8 cellular contexts compared by ENCODE assay signal in the genomic region with DNA sequence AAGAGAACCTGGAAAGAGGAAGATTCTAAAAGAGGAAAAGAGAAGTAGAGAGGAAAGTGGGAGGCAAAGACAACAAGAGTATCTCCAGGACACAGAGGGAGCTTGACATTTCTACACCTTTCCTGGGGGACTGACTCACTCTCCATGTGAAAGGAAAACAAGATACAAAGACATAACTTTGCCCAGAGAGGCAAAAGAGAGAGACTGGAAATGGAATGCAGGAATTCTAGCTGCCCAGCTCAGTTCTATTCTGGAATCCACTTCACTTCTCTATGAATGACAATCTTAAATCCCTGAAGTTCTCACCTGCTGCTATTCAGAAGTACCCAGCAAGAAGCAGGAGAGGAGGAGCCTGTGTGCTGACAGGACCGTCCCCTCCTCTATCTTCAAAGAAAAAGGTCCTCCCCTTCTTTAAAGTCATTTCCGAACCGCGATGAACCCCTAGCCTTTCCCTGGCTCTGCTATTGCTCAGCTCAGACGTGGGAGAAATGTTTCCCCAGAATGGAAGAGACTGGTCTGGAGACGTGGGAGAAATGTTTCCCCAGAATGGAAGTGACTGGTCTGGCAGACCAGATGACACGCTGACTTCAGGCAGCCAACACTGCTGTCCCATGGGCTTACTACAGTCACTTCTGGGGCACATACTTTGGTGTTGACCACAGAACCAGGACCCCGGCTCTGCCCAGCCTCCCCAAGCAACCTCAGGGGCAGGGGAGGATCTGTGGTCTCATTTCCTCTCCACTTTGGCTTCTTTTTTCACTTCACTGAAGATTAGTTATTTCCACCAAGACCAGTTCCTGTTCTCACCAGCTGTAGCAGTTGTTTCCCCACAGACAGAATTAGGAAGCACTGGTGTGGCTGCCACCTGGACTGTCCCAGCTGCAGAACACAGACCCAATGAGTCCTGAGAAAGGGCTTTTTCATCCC. TPM values are rescaled to one million over a fixed set of nuclear protein-coding genes. Genes with fewer than 3 reads are reported as not detected.
DNase-seq lines count a peak whose midpoint lies in the region; ATAC-seq and TF ChIP-seq lines count a peak whose summit lies in the region.

No MANE protein-coding gene starts in this region.

- H2BK5ac ChIP-seq in trophoblast cell (ENCODE audit: low read depth, low read length, poor library complexity): no peak overlapping the region

- H3K79me2 ChIP-seq in trophoblast cell (ENCODE audit: control insufficient read depth, insufficient read depth, low read length, poor library complexity): no peaks in the 10 kb centered on the region

- H3K9me3 ChIP-seq in trophoblast cell (ENCODE audit: insufficient read depth, low read depth, low read length): no peaks in the 10 kb centered on the region

- no peak overlapping the region for H3K4ac ChIP-seq in trophoblast cell (ENCODE audit: low read depth, low read length)

- DNase-seq in GM12864 (ENCODE audit: low read depth) (peak; percentile 83), KBM-7 (peak; percentile 93), foreskin keratinocyte (peak; percentile 10 to 46), trophoblast cell (peak; percentile 59 to 82), NCI-H187 (lab: John Stamatoyannopoulos, UW) (no peak), ureter (ENCODE audit: low spot score) (no peak)
- peak; percentile 12 for DNase-seq in activated CD8-positive, alpha-beta memory T cell treated with anti-CD3 and anti-CD28 coated beads, Interleukin-2, amount 50 U/mL, for 24 hours (ENCODE audit: extremely low read depth)

- no peak overlapping the region for H2BK120ac ChIP-seq in trophoblast cell (ENCODE audit: insufficient read depth, low read length, poor library complexity)

- in situ Hi-C loops in KBM-7 (cut with MboI; ENCODE audit: low pct_unique_long_range_greater_than_20kb, low sequenced_read_pairs): no loop called here

- no peak overlapping the region for H2AFZ ChIP-seq in trophoblast cell (ENCODE audit: insufficient read depth, low read length, poor library complexity)

- no peak overlapping the region for H3K18ac ChIP-seq in trophoblast cell (ENCODE audit: low read length)

- H3K4me3 ChIP-seq in GM12864 (ENCODE audit: low read depth, low read length): peak overlapping the region; percentile 45
- no peak overlapping the region for H3K4me3 ChIP-seq in trophoblast cell (ENCODE audit: low read depth, low read length)

- no peak overlapping the region for H4K91ac ChIP-seq in trophoblast cell (ENCODE audit: low read depth, low read length)

- no peak overlapping the region for H3K23ac ChIP-seq in trophoblast cell (ENCODE audit: low read length)

- H3K27me3 ChIP-seq in foreskin keratinocyte (no peaks in the 10 kb centered on the region), trophoblast cell (ENCODE audit: insufficient read depth, low read length) (no peaks in the 10 kb centered on the region)

- TF ChIP-seq CTCF in GM12864 (IDR thresholded peaks at IDR 0.05; ENCODE audit: low read depth, low read length, missing control alignments) (no peak), foreskin keratinocyte (conservative IDR thresholded peaks at IDR 0.05) (no peak)

- H3K14ac ChIP-seq in trophoblast cell (ENCODE audit: low read length): no peak overlapping the region

- no peak overlapping the region for H4K8ac ChIP-seq in trophoblast cell (ENCODE audit: low read depth, low read length)

- no peak overlapping the region for H4K12ac ChIP-seq in trophoblast cell (ENCODE audit: low read depth, low read length)

- H2AK5ac ChIP-seq in trophoblast cell (ENCODE audit: low read length): no peak overlapping the region

- H3K9ac ChIP-seq in trophoblast cell (ENCODE audit: low read length): peak overlapping the region; percentile 35

- H3K27ac ChIP-seq in foreskin keratinocyte (no peak overlapping the region), trophoblast cell (ENCODE audit: low read depth, low read length) (no peak overlapping the region)

- no peaks in the 10 kb centered on the region for H3K36me3 ChIP-seq in trophoblast cell (ENCODE audit: control insufficient read depth in 1 of 2, insufficient read depth in 2 of 2, low read length in 2 of 2)

- H3K4me2 ChIP-seq in trophoblast cell (ENCODE audit: low read length): peak overlapping the region; percentile 45

- H3K79me1 ChIP-seq in trophoblast cell (ENCODE audit: low read length): no peaks in the 10 kb centered on the region

- peak; percentile 69 for ATAC-seq in GM21737 (IDR thresholded peaks at IDR 0.05; ENCODE audit: unreplicated experiment)
- ATAC-seq in foreskin keratinocyte: no peak

- H3K4me1 ChIP-seq in foreskin keratinocyte: peaks cover 12% of the 10 kb centered on the region
- peaks cover 6 to 8% of the 10 kb centered on the region in 2 experiments for H3K4me1 ChIP-seq in trophoblast cell (ENCODE audit: control insufficient read depth in 1 of 2, insufficient read depth in 2 of 2, low read length in 2 of 2)

- no peak overlapping the region for H2BK12ac ChIP-seq in trophoblast cell (ENCODE audit: low read length)

- WGBS in trophoblast cell (ENCODE audit: extremely low coverage, insufficient coverage, insufficient read length): no CpG with 5 or more reads among the region's 8 CpGs

RNA-seq across cellular contexts. Expression of gene FMNL3, which starts 8.3 kb away (rescaled TPM):
- total RNA-seq in foreskin keratinocyte: 9.5 and 10.6 TPM in 2 replicates
- 3.8 and 4.2 TPM in 2 replicates for polyA plus RNA-seq in foreskin keratinocyte
- 4.6 and 4.8 TPM in 2 replicates for polyA plus RNA-seq in trophoblast cell (2013)
- total RNA-seq in ureter: 12.6 TPM

RNA-seq across cellular contexts. Expression of gene TMBIM6, which starts 42.5 kb away (rescaled TPM):
- total RNA-seq in foreskin keratinocyte (391 and 403 TPM in 2 replicates), ureter (603 TPM)
- 306 and 343 TPM in 2 replicates for polyA plus RNA-seq in foreskin keratinocyte
- 538 and 588 TPM in 2 replicates for polyA plus RNA-seq in trophoblast cell (2013)

Comparison
In these comparisons a context has a peak if more than half of its experiments do, and no peak if none do; other contexts are left out.
1. DNase-seq: peak in GM12864 (single experiment), KBM-7 (single experiment), activated CD8-positive, alpha-beta memory T cell treated with anti-CD3 and anti-CD28 coated beads, Interleukin-2, amount 50 U/mL, for 24 hours (single experiment), foreskin keratinocyte (2 of 2) and trophoblast cell (2 of 2); none in NCI-H187 (0 of 2) and ureter (single experiment).